ENCODE assay signal across 21 cellular contexts in genomic region chr11:14362613-14363012, GRCh38. TPM values are rescaled to one million over a fixed set of nuclear protein-coding genes. Genes with fewer than 3 reads are reported as not detected.
DNase-seq lines count a peak whose midpoint lies in the region; ATAC-seq, FAIRE-seq and TF ChIP-seq lines count a peak whose summit lies in the region.
"Had no signal": no experiment of that assay in that cellular context is flagged by ENCODE, and none has a peak within 500 bp of the region (broad histone marks: within the 10 kb centered on the region; RNA-seq: fewer than 3 reads in every experiment).

No MANE protein-coding gene starts in this region.

- WGBS in liver: 60% methylated on average over 3 of the region's 3 CpGs
- 57% methylated on average over 2 of the region's 3 CpGs for WGBS in HepG2 (ENCODE audit: low lambda C conversion rate)
- 38% methylated on average over 3 of the region's 3 CpGs for WGBS in right lobe of liver (ENCODE audit: insufficient coverage, low coverage, low lambda C conversion rate, missing lambda C conversion rate)
- WGBS in neuronal stem cell (ENCODE audit: extremely low coverage in 2 of 2, insufficient read length in 2 of 2, insufficient replicate concordance in 1 of 2), 2 donors: no CpG with 5 or more reads among the region's 3 CpGs

- no peaks in the 10 kb centered on the region for H3K79me1 ChIP-seq in neuronal stem cell (ENCODE audit: low read depth, low read length)

- peaks cover 4% of the 10 kb centered on the region for H3K79me2 ChIP-seq in HepG2 (ENCODE audit: insufficient read depth, low read length)

- H3K4me1 ChIP-seq in liver (ENCODE audit: control insufficient read depth in 4 of 4, insufficient read depth in 4 of 4, low read length in 3 of 4): peaks cover 0 to 12% (median 10%) of the 10 kb centered on the region in 4 donors
- H3K4me1 ChIP-seq in HepG2 (ENCODE audit: insufficient read depth, low read length): peaks cover 14% of the 10 kb centered on the region
- peaks cover 0 to 19% (median 5%) of the 10 kb centered on the region in 4 donors for H3K4me1 ChIP-seq in right lobe of liver
- H3K4me1 ChIP-seq in neuronal stem cell (ENCODE audit: control insufficient read depth in 2 of 2, insufficient read depth in 1 of 2, low read depth in 1 of 2, low read length in 2 of 2): peaks cover 0 to 3% of the 10 kb centered on the region in 2 donors

- no peak overlapping the region for H2BK5ac ChIP-seq in neuronal stem cell (ENCODE audit: low read length)

- CTCF ChIA-PET in HepG2 (lab: Yijun Ruan, JAX; ENCODE audit: low intra/inter-chr PET ratio, low total read pairs): no interaction called here

- H2AFZ ChIP-seq in HepG2 (ENCODE audit: low read length) (no peak overlapping the region), neuronal stem cell (ENCODE audit: low read length) (no peak overlapping the region)
- H2AFZ ChIP-seq: GM23248 had no signal

- TF ChIP-seq CTCF in liver (IDR thresholded peaks at IDR 0.05; ENCODE audit: low read depth, low read length, missing input control): no peak
- no peak for TF ChIP-seq CTCF in HepG2 (CRISPR knock-in tag; IDR thresholded peaks at IDR 0.05)
- no peak for TF ChIP-seq CTCF in right lobe of liver (IDR thresholded peaks at IDR 0.05)

- no peaks in the 10 kb centered on the region for H3K27me3 ChIP-seq in liver (ENCODE audit: control insufficient read depth in 4 of 4, insufficient read depth in 4 of 4, low read length in 3 of 4)
- H3K27me3 ChIP-seq in HepG2 (ENCODE audit: control insufficient read depth in 1 of 2, insufficient read depth in 2 of 2, low read length in 2 of 2): no peaks in the 10 kb centered on the region; a peak in 1 of 5 replicates
- H3K27me3 ChIP-seq in right lobe of liver: no peaks in the 10 kb centered on the region
- no peaks in the 10 kb centered on the region for H3K27me3 ChIP-seq in neuronal stem cell (ENCODE audit: control insufficient read depth in 3 of 3, insufficient read depth in 3 of 3, low read depth in 1 of 3, low read length in 3 of 3)
- H3K27me3 ChIP-seq: BLaER1 had no signal

- DNase-seq in HepG2 (ENCODE audit: low spot score) (no peak), cerebellar cortex (ENCODE audit: low spot score) (peak; percentile 66), right lobe of liver (peak; percentile 41 to 70 (median 62)), neuronal stem cell (ENCODE audit: low spot score) (no peak), DMS 273 (lab: John Stamatoyannopoulos, UW; ENCODE audit: unreplicated experiment) (no peak)
- DNase-seq: CD4-positive, alpha-beta memory T cell; GM23248; KG1; NCI-H1048; NCI-H1436; NCI-H1930; NCI-H510A; NCI-H748 treated with DMSO at 0.1 percent for 48 hours; SIG-M5 had no signal

- peak in 1 of 2 donors; percentile 22 for TF ChIP-seq RAD21 in liver (IDR thresholded peaks at IDR 0.05)
- TF ChIP-seq RAD21 in HepG2 (CRISPR knock-in tag; IDR thresholded peaks at IDR 0.05): no peak

- no peak overlapping the region for H2BK120ac ChIP-seq in neuronal stem cell (ENCODE audit: low read depth, low read length)

- no peak overlapping the region for H4K91ac ChIP-seq in neuronal stem cell (ENCODE audit: low read depth, low read length, poor library complexity)

- no peak for FAIRE-seq in HepG2 (lab: Jason Lieb, UNC)
- FAIRE-seq: A549, GM12878, GM19239 had no signal

- peaks cover 2% of the 10 kb centered on the region; the same call in 1 of the 2 replicates for H4K20me1 ChIP-seq in HepG2 (ENCODE audit: insufficient read depth, low read length)

- H3K4me3 ChIP-seq in liver (ENCODE audit: low read depth in 1 of 3, low read length in 3 of 3): no peak overlapping the region
- no peak overlapping the region for H3K4me3 ChIP-seq in HepG2 (replicated peaks in 1 of 3; ENCODE audit: insufficient read depth in 1 of 3, low read depth in 2 of 3, low read length in 3 of 3)
- H3K4me3 ChIP-seq in right lobe of liver: no peak overlapping the region
- no peak overlapping the region for H3K4me3 ChIP-seq in neuronal stem cell (ENCODE audit: low read length in 2 of 2)
- H3K4me3 ChIP-seq: A549, BLaER1, GM12878, GM23248 had no signal

- no peak overlapping the region for H3K23ac ChIP-seq in neuronal stem cell (ENCODE audit: low read depth, low read length, poor library complexity)

- in situ Hi-C loops in HepG2 (cut with HindIII; ENCODE audit: extremely low pct_ligation_motif_present, low pct_unique_long_range_greater_than_20kb): no loop called here

- no peak overlapping the region for H3K14ac ChIP-seq in neuronal stem cell (ENCODE audit: low read length)

- TF ChIP-seq EP300 in HepG2 (IDR thresholded peaks at IDR 0.05; ENCODE audit: low read depth in 2 of 2, low read length in 2 of 2) (no peak), HepG2 (CRISPR knock-in tag; IDR thresholded peaks at IDR 0.05; ENCODE audit: borderline replicate concordance) (no peak)

- H3K9me3 ChIP-seq in liver (ENCODE audit: control insufficient read depth in 4 of 4, low read length in 3 of 4) (no peaks in the 10 kb centered on the region), HepG2 (ENCODE audit: low read length) (no peaks in the 10 kb centered on the region), right lobe of liver (no peaks in the 10 kb centered on the region), neuronal stem cell (replicated peaks in 1 of 2; ENCODE audit: control insufficient read depth in 2 of 2, insufficient read depth in 1 of 2, low read depth in 1 of 2, low read length in 2 of 2) (no peaks in the 10 kb centered on the region)
- H3K9me3 ChIP-seq: A549, BLaER1 had no signal

- ATAC-seq in HepG2 (no peak), right lobe of liver (peak; percentile 51 to 65 (median 54)), HG03571 (IDR thresholded peaks at IDR 0.05; ENCODE audit: unreplicated experiment) (no peak)
- ATAC-seq: A549, GM12878, HCT116 had no signal

- H3K18ac ChIP-seq in neuronal stem cell (ENCODE audit: low read length): no peak overlapping the region

- H3K27ac ChIP-seq in liver (ENCODE audit: low read depth in 1 of 2, low read length in 2 of 2) (peak overlapping the region in 1 of 2 donors; percentile 35), HepG2 (ENCODE audit: extremely low read length, insufficient read depth, low read length) (no peak overlapping the region), right lobe of liver (no peak overlapping the region), neuronal stem cell (replicated peaks; ENCODE audit: low read length) (no peak overlapping the region)
- H3K27ac ChIP-seq: A549, BLaER1, GM23248 had no signal

- no peak for TF ChIP-seq POLR2A in HepG2 (IDR thresholded peaks at IDR 0.05; ENCODE audit: insufficient read depth in 1 of 2, low read depth in 2 of 2, low read length in 2 of 2)
- TF ChIP-seq POLR2A in right lobe of liver (IDR thresholded peaks at IDR 0.05): no peak

- no peak overlapping the region for H2BK12ac ChIP-seq in neuronal stem cell (ENCODE audit: low read length)

- H4K8ac ChIP-seq in neuronal stem cell (ENCODE audit: low read depth, low read length): no peak overlapping the region

- H3K36me3 ChIP-seq in liver (ENCODE audit: control insufficient read depth in 4 of 4, insufficient read depth in 3 of 4, low read depth in 1 of 4, low read length in 3 of 4) (no peaks in the 10 kb centered on the region), HepG2 (replicated peaks in 1 of 2; ENCODE audit: control insufficient read depth in 1 of 2, insufficient read depth in 2 of 2, low read length in 2 of 2) (no peaks in the 10 kb centered on the region), right lobe of liver (no peaks in the 10 kb centered on the region), neuronal stem cell (replicated peaks in 1 of 2; ENCODE audit: control insufficient read depth in 2 of 2, insufficient read depth in 2 of 2, low read length in 2 of 2) (no peaks in the 10 kb centered on the region)
- H3K36me3 ChIP-seq: BLaER1 had no signal

- intact Hi-C loops in HepG2 (cut with micrococcal nuclease; ENCODE audit: unreplicated experiment): no loop called here
- intact Hi-C loops in right lobe of liver (cut with DNase I): no loop called here

- no peak overlapping the region for H2BK15ac ChIP-seq in neuronal stem cell (ENCODE audit: low read length)

- BruUV-seq in HepG2 (replicated peaks; lab: Mats Ljungman, UMichigan): no TSS peak

- POLR2A ChIA-PET in HepG2 (lab: Yijun Ruan, JAX): no interaction called here

- no peak overlapping the region for H2AK5ac ChIP-seq in neuronal stem cell (ENCODE audit: low read depth, low read length)

- H3K4me2 ChIP-seq in HepG2 (ENCODE audit: low read depth, low read length) (no peak overlapping the region), neuronal stem cell (ENCODE audit: insufficient read depth, low read length, poor library complexity, severe bottlenecking) (no peak overlapping the region)
- H3K4me2 ChIP-seq: A549, BLaER1 had no signal

- H3K4ac ChIP-seq in neuronal stem cell (ENCODE audit: low read length): no peak overlapping the region

- H3K9ac ChIP-seq in liver (ENCODE audit: low read depth in 1 of 2, low read length in 2 of 2) (no peak overlapping the region), HepG2 (ENCODE audit: insufficient read depth, low read depth, low read length) (no peak overlapping the region), neuronal stem cell (ENCODE audit: low read depth, low read length, poor library complexity) (no peak overlapping the region)
- H3K9ac ChIP-seq: BLaER1, GM23248 had no signal

RNA-seq across cellular contexts. Expression of gene RRAS2, which starts 3.6 kb away (rescaled TPM):
- 10 to 100 TPM; 19.1 to 23.8 TPM for total RNA-seq in liver
- 10 to 100 TPM; 11.2 to 15.8 TPM for polyA plus RNA-seq in liver
- total RNA-seq in HepG2 (2016; rRNA removed; fragmentation: Illumina TruSeq; extraction: Trizol): 44.1 and 62.9 TPM in 2 replicates
- total RNA-seq in HepG2 (2016; cell fraction: cytosol; rRNA removed; fragmentation: Illumina TruSeq; extraction: Trizol; ENCODE audit: low read depth): 17.9 and 20.2 TPM in 2 replicates
- total RNA-seq in HepG2 (2016; cell fraction: insoluble cytoplasmic fraction; rRNA removed; fragmentation: Illumina TruSeq; extraction: Trizol): 44.0 and 58.1 TPM in 2 replicates
- 46.2 and 47.5 TPM in 2 replicates for total RNA-seq in HepG2 (2016; cell fraction: membrane; rRNA removed; fragmentation: Illumina TruSeq; extraction: Trizol)
- total RNA-seq in HepG2 (2016; cell fraction: nucleus; rRNA removed; fragmentation: Illumina TruSeq; extraction: Trizol): 21.7 and 27.0 TPM in 2 replicates
- 14.7 and 19.0 TPM in 2 replicates for polyA plus RNA-seq in HepG2 (2011; rRNA removed)
- 9.2 and 13.5 TPM in 2 replicates for polyA plus RNA-seq in HepG2 (2011; cell fraction: cytosol; rRNA removed)
- 4.5 and 5.4 TPM in 2 replicates for polyA plus RNA-seq in HepG2 (2011; cell fraction: nucleus; rRNA removed)
- 27.4 and 29.6 TPM in 2 replicates for polyA plus RNA-seq in HepG2 (2012)
- 14.3 and 16.0 TPM in 2 replicates for polyA plus RNA-seq in HepG2 (2016; cell fraction: cytosol; fragmentation: Illumina TruSeq; extraction: Trizol; ENCODE audit: low read depth)
- polyA plus RNA-seq in HepG2 (2016; cell fraction: insoluble cytoplasmic fraction; fragmentation: Illumina TruSeq; extraction: Trizol; ENCODE audit: low read depth): 57.4 and 61.1 TPM in 2 replicates
- 32.5 and 36.1 TPM in 2 replicates for polyA plus RNA-seq in HepG2 (2016; cell fraction: membrane; fragmentation: Illumina TruSeq; extraction: Trizol; ENCODE audit: low read depth)
- 23.4 and 25.5 TPM in 2 replicates for polyA plus RNA-seq in HepG2 (2016; cell fraction: nucleus; fragmentation: Illumina TruSeq; extraction: Trizol; ENCODE audit: insufficient read depth, low read depth)
- 4.5 and 6.2 TPM in 2 replicates for polyA minus RNA-seq in HepG2 (2011; rRNA and poly(A)+ RNA removed; ENCODE audit: low replicate concordance)
- polyA minus RNA-seq in HepG2 (2011; cell fraction: cytosol; rRNA and poly(A)+ RNA removed): 24.5 and 25.1 TPM in 2 replicates
- polyA minus RNA-seq in HepG2 (2011; cell fraction: nucleus; rRNA and poly(A)+ RNA removed): 21.0 and 24.1 TPM in 2 replicates
- total RNA-seq in right lobe of liver: 10 to 100 TPM; 21.0 to 44.8 (median 31.1) TPM
- 53.5 TPM for polyA plus RNA-seq in neuronal stem cell (2013, experiment 1 of 2)
- 52.9 TPM for polyA plus RNA-seq in neuronal stem cell (2013, experiment 2 of 2)

Comparison
In these comparisons a context has a peak if more than half of its experiments do, and no peak if none do; other contexts are left out.
1. ATAC-seq: peak in right lobe of liver (4 of 4); none in HepG2 (single experiment) and HG03571 (single experiment).
2. DNase-seq: peak in cerebellar cortex (single experiment) and right lobe of liver (3 of 3); none in HepG2 (single experiment), neuronal stem cell (single experiment) and DMS 273 (single experiment).